ENCODE assay signal across 1 cellular context in genomic region chr15:99755692-99756409, GRCh38.
TF ChIP-seq lines count a peak whose summit lies in the region.

No MANE protein-coding gene starts in this region.

TF ChIP-seq in GM12878, 131 proteins besides CTCF, POLR2A, EP300 and RAD21 (continued from another document):
- TF ChIP-seq, protein P1, sequence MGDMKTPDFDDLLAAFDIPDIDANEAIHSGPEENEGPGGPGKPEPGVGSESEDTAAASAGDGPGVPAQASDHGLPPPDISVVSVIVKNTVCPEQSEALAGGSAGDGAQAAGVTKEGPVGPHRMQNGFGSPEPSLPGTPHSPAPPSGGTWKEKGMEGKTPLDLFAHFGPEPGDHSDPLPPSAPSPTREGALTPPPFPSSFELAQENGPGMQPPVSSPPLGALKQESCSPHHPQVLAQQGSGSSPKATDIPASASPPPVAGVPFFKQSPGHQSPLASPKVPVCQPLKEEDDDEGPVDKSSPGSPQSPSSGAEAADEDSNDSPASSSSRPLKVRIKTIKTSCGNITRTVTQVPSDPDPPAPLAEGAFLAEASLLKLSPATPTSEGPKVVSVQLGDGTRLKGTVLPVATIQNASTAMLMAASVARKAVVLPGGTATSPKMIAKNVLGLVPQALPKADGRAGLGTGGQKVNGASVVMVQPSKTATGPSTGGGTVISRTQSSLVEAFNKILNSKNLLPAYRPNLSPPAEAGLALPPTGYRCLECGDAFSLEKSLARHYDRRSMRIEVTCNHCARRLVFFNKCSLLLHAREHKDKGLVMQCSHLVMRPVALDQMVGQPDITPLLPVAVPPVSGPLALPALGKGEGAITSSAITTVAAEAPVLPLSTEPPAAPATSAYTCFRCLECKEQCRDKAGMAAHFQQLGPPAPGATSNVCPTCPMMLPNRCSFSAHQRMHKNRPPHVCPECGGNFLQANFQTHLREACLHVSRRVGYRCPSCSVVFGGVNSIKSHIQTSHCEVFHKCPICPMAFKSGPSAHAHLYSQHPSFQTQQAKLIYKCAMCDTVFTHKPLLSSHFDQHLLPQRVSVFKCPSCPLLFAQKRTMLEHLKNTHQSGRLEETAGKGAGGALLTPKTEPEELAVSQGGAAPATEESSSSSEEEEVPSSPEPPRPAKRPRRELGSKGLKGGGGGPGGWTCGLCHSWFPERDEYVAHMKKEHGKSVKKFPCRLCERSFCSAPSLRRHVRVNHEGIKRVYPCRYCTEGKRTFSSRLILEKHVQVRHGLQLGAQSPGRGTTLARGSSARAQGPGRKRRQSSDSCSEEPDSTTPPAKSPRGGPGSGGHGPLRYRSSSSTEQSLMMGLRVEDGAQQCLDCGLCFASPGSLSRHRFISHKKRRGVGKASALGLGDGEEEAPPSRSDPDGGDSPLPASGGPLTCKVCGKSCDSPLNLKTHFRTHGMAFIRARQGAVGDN (IDR thresholded peaks at IDR 0.05): no peak
- TF ChIP-seq GATAD2B (conservative IDR thresholded peaks at IDR 0.05; ENCODE audit: low read depth) (no peak), PAX5 (IDR thresholded peaks at IDR 0.05; ENCODE audit: borderline replicate concordance, low read depth, low read length) (peak; percentile 99), STAT1 (conservative IDR thresholded peaks at IDR 0.05) (no peak), SRF (IDR thresholded peaks at IDR 0.05; ENCODE audit: low read depth in 2 of 2, low read length in 2 of 2) (no peak), E4F1 (IDR thresholded peaks at IDR 0.05; ENCODE audit: borderline replicate concordance, partially characterized antibody) (no peak), CBX5 (IDR thresholded peaks at IDR 0.05; ENCODE audit: low read depth) (no peak), MLLT1 (IDR thresholded peaks at IDR 0.05) (no peak), MTA3 (IDR thresholded peaks at IDR 0.05; ENCODE audit: borderline replicate concordance, low read length) (no peak), SMARCA5 (IDR thresholded peaks at IDR 0.05) (no peak), KAT2A (conservative IDR thresholded peaks at IDR 0.05; ENCODE audit: control insufficient read depth, low read depth, low read length) (no peak), ASH2L (IDR thresholded peaks at IDR 0.05; ENCODE audit: borderline replicate concordance, low read depth) (no peak), TBL1XR1 (IDR thresholded peaks at IDR 0.05; ENCODE audit: low read depth, low read length) (no peak), ESRRA (IDR thresholded peaks at IDR 0.05; ENCODE audit: low read length) (no peak), FOS (IDR thresholded peaks at IDR 0.05; ENCODE audit: borderline replicate concordance, extremely low read depth, insufficient read length) (no peak), GABPA (IDR thresholded peaks at IDR 0.05; ENCODE audit: low read depth) (no peak), ATF7 (IDR thresholded peaks at IDR 0.05; ENCODE audit: low read depth) (no peak), POU2F2 (IDR thresholded peaks at IDR 0.05; ENCODE audit: borderline replicate concordance, low read depth, low read length) (no peak), BHLHE40 (IDR thresholded peaks at IDR 0.05; ENCODE audit: borderline replicate concordance in 1 of 2, low read depth in 2 of 2, low read length in 1 of 2) (0 out of 4 replicates have a peak, but pooled peaks of 1 of the 2 experiments have one; percentile 24), ZSCAN29 (IDR thresholded peaks at IDR 0.05) (no peak), SMAD1 (IDR thresholded peaks at IDR 0.05; ENCODE audit: low read depth, partially characterized antibody) (no peak), HDAC2 (IDR thresholded peaks at IDR 0.05) (no peak), MXI1 (IDR thresholded peaks at IDR 0.05; ENCODE audit: low read depth, low read length) (0 out of 2 replicates have a peak, but pooled peaks have one; percentile 34), YY1 (IDR thresholded peaks at IDR 0.05; ENCODE audit: low read depth, low read length) (peak; percentile 43; the same call in 1 of the 2 replicates)
- TF ChIP-seq, protein P2, sequence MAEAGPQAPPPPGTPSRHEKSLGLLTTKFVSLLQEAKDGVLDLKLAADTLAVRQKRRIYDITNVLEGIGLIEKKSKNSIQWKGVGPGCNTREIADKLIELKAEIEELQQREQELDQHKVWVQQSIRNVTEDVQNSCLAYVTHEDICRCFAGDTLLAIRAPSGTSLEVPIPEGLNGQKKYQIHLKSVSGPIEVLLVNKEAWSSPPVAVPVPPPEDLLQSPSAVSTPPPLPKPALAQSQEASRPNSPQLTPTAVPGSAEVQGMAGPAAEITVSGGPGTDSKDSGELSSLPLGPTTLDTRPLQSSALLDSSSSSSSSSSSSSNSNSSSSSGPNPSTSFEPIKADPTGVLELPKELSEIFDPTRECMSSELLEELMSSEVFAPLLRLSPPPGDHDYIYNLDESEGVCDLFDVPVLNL (IDR thresholded peaks at IDR 0.05; ENCODE audit: low read depth, low read length): no peak
- TF ChIP-seq, protein P3, sequence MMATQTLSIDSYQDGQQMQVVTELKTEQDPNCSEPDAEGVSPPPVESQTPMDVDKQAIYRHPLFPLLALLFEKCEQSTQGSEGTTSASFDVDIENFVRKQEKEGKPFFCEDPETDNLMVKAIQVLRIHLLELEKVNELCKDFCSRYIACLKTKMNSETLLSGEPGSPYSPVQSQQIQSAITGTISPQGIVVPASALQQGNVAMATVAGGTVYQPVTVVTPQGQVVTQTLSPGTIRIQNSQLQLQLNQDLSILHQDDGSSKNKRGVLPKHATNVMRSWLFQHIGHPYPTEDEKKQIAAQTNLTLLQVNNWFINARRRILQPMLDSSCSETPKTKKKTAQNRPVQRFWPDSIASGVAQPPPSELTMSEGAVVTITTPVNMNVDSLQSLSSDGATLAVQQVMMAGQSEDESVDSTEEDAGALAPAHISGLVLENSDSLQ (IDR thresholded peaks at IDR 0.05): no peak
- TF ChIP-seq, protein P4, sequence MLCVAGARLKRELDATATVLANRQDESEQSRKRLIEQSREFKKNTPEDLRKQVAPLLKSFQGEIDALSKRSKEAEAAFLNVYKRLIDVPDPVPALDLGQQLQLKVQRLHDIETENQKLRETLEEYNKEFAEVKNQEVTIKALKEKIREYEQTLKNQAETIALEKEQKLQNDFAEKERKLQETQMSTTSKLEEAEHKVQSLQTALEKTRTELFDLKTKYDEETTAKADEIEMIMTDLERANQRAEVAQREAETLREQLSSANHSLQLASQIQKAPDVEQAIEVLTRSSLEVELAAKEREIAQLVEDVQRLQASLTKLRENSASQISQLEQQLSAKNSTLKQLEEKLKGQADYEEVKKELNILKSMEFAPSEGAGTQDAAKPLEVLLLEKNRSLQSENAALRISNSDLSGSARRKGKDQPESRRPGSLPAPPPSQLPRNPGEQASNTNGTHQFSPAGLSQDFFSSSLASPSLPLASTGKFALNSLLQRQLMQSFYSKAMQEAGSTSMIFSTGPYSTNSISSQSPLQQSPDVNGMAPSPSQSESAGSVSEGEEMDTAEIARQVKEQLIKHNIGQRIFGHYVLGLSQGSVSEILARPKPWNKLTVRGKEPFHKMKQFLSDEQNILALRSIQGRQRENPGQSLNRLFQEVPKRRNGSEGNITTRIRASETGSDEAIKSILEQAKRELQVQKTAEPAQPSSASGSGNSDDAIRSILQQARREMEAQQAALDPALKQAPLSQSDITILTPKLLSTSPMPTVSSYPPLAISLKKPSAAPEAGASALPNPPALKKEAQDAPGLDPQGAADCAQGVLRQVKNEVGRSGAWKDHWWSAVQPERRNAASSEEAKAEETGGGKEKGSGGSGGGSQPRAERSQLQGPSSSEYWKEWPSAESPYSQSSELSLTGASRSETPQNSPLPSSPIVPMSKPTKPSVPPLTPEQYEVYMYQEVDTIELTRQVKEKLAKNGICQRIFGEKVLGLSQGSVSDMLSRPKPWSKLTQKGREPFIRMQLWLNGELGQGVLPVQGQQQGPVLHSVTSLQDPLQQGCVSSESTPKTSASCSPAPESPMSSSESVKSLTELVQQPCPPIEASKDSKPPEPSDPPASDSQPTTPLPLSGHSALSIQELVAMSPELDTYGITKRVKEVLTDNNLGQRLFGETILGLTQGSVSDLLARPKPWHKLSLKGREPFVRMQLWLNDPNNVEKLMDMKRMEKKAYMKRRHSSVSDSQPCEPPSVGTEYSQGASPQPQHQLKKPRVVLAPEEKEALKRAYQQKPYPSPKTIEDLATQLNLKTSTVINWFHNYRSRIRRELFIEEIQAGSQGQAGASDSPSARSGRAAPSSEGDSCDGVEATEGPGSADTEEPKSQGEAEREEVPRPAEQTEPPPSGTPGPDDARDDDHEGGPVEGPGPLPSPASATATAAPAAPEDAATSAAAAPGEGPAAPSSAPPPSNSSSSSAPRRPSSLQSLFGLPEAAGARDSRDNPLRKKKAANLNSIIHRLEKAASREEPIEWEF (IDR thresholded peaks at IDR 0.05; ENCODE audit: insufficient replicate concordance, low read depth, low read length): no peak
- TF ChIP-seq, protein P5, sequence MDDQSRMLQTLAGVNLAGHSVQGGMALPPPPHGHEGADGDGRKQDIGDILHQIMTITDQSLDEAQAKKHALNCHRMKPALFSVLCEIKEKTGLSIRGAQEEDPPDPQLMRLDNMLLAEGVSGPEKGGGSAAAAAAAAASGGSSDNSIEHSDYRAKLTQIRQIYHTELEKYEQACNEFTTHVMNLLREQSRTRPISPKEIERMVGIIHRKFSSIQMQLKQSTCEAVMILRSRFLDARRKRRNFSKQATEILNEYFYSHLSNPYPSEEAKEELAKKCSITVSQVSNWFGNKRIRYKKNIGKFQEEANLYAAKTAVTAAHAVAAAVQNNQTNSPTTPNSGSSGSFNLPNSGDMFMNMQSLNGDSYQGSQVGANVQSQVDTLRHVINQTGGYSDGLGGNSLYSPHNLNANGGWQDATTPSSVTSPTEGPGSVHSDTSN (IDR thresholded peaks at IDR 0.05; ENCODE audit: insufficient replicate concordance, low read depth, low read length): no peak
- TF ChIP-seq, protein P6, sequence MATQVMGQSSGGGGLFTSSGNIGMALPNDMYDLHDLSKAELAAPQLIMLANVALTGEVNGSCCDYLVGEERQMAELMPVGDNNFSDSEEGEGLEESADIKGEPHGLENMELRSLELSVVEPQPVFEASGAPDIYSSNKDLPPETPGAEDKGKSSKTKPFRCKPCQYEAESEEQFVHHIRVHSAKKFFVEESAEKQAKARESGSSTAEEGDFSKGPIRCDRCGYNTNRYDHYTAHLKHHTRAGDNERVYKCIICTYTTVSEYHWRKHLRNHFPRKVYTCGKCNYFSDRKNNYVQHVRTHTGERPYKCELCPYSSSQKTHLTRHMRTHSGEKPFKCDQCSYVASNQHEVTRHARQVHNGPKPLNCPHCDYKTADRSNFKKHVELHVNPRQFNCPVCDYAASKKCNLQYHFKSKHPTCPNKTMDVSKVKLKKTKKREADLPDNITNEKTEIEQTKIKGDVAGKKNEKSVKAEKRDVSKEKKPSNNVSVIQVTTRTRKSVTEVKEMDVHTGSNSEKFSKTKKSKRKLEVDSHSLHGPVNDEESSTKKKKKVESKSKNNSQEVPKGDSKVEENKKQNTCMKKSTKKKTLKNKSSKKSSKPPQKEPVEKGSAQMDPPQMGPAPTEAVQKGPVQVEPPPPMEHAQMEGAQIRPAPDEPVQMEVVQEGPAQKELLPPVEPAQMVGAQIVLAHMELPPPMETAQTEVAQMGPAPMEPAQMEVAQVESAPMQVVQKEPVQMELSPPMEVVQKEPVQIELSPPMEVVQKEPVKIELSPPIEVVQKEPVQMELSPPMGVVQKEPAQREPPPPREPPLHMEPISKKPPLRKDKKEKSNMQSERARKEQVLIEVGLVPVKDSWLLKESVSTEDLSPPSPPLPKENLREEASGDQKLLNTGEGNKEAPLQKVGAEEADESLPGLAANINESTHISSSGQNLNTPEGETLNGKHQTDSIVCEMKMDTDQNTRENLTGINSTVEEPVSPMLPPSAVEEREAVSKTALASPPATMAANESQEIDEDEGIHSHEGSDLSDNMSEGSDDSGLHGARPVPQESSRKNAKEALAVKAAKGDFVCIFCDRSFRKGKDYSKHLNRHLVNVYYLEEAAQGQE (IDR thresholded peaks at IDR 0.05; ENCODE audit: low read depth, low read length): no peak
